ENCODE assay signal across 1 cellular context in genomic region chr7:64324166-64324565, GRCh38. TPM values are rescaled to one million over a fixed set of nuclear protein-coding genes. Genes with fewer than 3 reads are reported as not detected.
"Had no signal": no experiment of that assay in that cellular context is flagged by ENCODE, and none has a peak within 500 bp of the region (broad histone marks: within the 10 kb centered on the region; RNA-seq: fewer than 3 reads in every experiment).

No MANE protein-coding gene starts in this region.

RNA-seq across cellular contexts. Expression of gene ZNF736, which starts 10.4 kb away (rescaled TPM):
- total RNA-seq: NCI-H460 had no signal
